1 cellular context compared by ENCODE assay signal in genomic region chr17:1455748-1456599, GRCh38.
A peak's percentile ranks its signal among the peaks of the same experiment; 100 is the strongest.
TF ChIP-seq lines count a peak whose summit lies in the region.

Gene CRK, minus strand, starts transcription at chr17:1456232. Its CDS starts 115 bp downstream, at chr17:1456117.

TF ChIP-seq in HepG2, 621 proteins besides CTCF, POLR2A, EP300 and RAD21 (continued from another document and continues in another):
- TF ChIP-seq NONO (IDR thresholded peaks at IDR 0.05), result no peak
- TF ChIP-seq NONO (CRISPR knock-in tag; conservative IDR thresholded peaks at IDR 0.05), result peak; percentile 42; the same call in 1 of the 2 replicates
- no peak for TF ChIP-seq ZNF121 (CRISPR knock-in tag; IDR thresholded peaks at IDR 0.05)
- TF ChIP-seq ZNF276 (CRISPR knock-in tag; IDR thresholded peaks at IDR 0.05; ENCODE audit: low read depth), result 0 out of 2 replicates have a peak, but pooled peaks have one; percentile 48
- TF ChIP-seq PRMT3 (CRISPR knock-in tag; IDR thresholded peaks at IDR 0.05; ENCODE audit: borderline replicate concordance, low read depth), result no peak
- no peak; the same call in 1 of the 2 replicates for TF ChIP-seq ARHGAP35 (CRISPR knock-in tag; IDR thresholded peaks at IDR 0.05; ENCODE audit: borderline replicate concordance)
- TF ChIP-seq ZBTB14 (CRISPR knock-in tag; IDR thresholded peaks at IDR 0.05), result no peak
- TF ChIP-seq TFDP2 (CRISPR knock-in tag; IDR thresholded peaks at IDR 0.05), result peak; percentile 68
- peak; percentile 5; the same call in 1 of the 2 replicates for TF ChIP-seq BCL6 (CRISPR knock-in tag; IDR thresholded peaks at IDR 0.05)
- peak; percentile 45; the same call in 1 of the 2 replicates for TF ChIP-seq MIER3 (CRISPR knock-in tag; IDR thresholded peaks at IDR 0.05; ENCODE audit: borderline replicate concordance)
- no peak for TF ChIP-seq U2AF1 (optimal IDR thresholded peaks at IDR 0.05; ENCODE audit: low read depth, low read length)
- no peak; the same call in 1 of the 2 replicates for TF ChIP-seq HOXD1 (CRISPR knock-in tag; IDR thresholded peaks at IDR 0.05)
- TF ChIP-seq HINFP (CRISPR knock-in tag; IDR thresholded peaks at IDR 0.05; ENCODE audit: low read depth), result peak; percentile 64; the same call in 1 of the 2 replicates
- TF ChIP-seq RAD51 (IDR thresholded peaks at IDR 0.05; ENCODE audit: borderline replicate concordance), result no peak
- no peak for TF ChIP-seq ZNF839 (CRISPR knock-in tag; IDR thresholded peaks at IDR 0.05; ENCODE audit: borderline replicate concordance)
- TF ChIP-seq TCF7 (IDR thresholded peaks at IDR 0.05; ENCODE audit: low read depth), result no peak
- TF ChIP-seq RFXAP (CRISPR knock-in tag; IDR thresholded peaks at IDR 0.05; ENCODE audit: borderline replicate concordance), result no peak
- TF ChIP-seq REL (CRISPR knock-in tag; conservative IDR thresholded peaks at IDR 0.05), result no peak
- no peak for TF ChIP-seq KDM4B (CRISPR knock-in tag; IDR thresholded peaks at IDR 0.05)
- TF ChIP-seq ATF2 (CRISPR knock-in tag; IDR thresholded peaks at IDR 0.05), result peak; percentile 63; the same call in 1 of the 2 replicates
- no peak for TF ChIP-seq ZUFSP (CRISPR knock-in tag; IDR thresholded peaks at IDR 0.05; ENCODE audit: borderline replicate concordance)
- no peak for TF ChIP-seq ZNF550 (CRISPR knock-in tag; IDR thresholded peaks at IDR 0.05; ENCODE audit: borderline replicate concordance)
- peak; percentile 60; the same call in 1 of the 2 replicates for TF ChIP-seq TARDBP (CRISPR knock-in tag; IDR thresholded peaks at IDR 0.05)
- TF ChIP-seq SP4 (CRISPR knock-in tag; IDR thresholded peaks at IDR 0.05), result peak; percentile 58; the same call in 1 of the 2 replicates
- peak; percentile 93 for TF ChIP-seq RBFOX2 (IDR thresholded peaks at IDR 0.05; ENCODE audit: low read depth, low read length)
- peak; percentile 44; the same call in 1 of the 2 replicates for TF ChIP-seq FOXK1 (CRISPR knock-in tag; IDR thresholded peaks at IDR 0.05; ENCODE audit: borderline replicate concordance, low read depth)
- TF ChIP-seq ZNF761 (CRISPR knock-in tag; conservative IDR thresholded peaks at IDR 0.05), result no peak
- TF ChIP-seq SIX4 (CRISPR knock-in tag; IDR thresholded peaks at IDR 0.05), result no peak
- TF ChIP-seq ZNF280D (CRISPR knock-in tag; IDR thresholded peaks at IDR 0.05), result no peak
- TF ChIP-seq ZNF12 (CRISPR knock-in tag; IDR thresholded peaks at IDR 0.05), result no peak
- TF ChIP-seq CSRNP2 (CRISPR knock-in tag; conservative IDR thresholded peaks at IDR 0.05; ENCODE audit: low read depth), result no peak
- TF ChIP-seq ATF7-NPFF (CRISPR knock-in tag; IDR thresholded peaks at IDR 0.05; ENCODE audit: low read depth), result peak; percentile 62; the same call in 1 of the 2 replicates
- 0 out of 2 replicates have a peak, but pooled peaks have one; percentile 5 for TF ChIP-seq FOXC1 (CRISPR knock-in tag; IDR thresholded peaks at IDR 0.05; ENCODE audit: borderline replicate concordance)
- TF ChIP-seq UBTF (CRISPR knock-in tag; IDR thresholded peaks at IDR 0.05), result peak; percentile 74
- peak; percentile 25 for TF ChIP-seq TAF15 (IDR thresholded peaks at IDR 0.05; ENCODE audit: low read depth, low read length, poor library complexity, severe bottlenecking)
- no peak for TF ChIP-seq MED13 (CRISPR knock-in tag; IDR thresholded peaks at IDR 0.05)
- TF ChIP-seq ZNF569 (CRISPR knock-in tag; IDR thresholded peaks at IDR 0.05; ENCODE audit: borderline replicate concordance), result no peak
- peak; percentile 70 for TF ChIP-seq ZFX (CRISPR knock-in tag; IDR thresholded peaks at IDR 0.05; ENCODE audit: low read depth)
- TF ChIP-seq HHEX (CRISPR knock-in tag; IDR thresholded peaks at IDR 0.05), result no peak
